ENCODE assay signal across 16 cellular contexts in the genomic region with DNA sequence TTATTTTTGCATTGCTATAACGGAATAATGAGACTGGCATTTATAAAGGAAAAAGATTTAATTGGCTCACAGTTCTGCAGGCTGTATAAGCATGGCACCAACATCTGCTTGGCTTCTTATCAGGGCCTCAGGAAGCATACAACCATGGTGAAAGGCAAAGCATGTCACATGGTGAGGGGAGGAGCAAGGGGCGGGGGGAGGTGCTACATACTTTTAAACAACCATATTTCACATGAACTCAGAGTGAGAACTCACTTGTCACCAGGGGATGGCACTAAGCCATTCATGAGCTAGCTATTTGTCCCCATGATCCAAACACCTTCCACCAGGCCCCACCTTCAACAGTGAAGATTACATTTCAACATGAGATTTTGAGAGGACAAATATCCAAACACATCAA.
DNase-seq lines count a peak whose midpoint lies in the region; ATAC-seq and TF ChIP-seq lines count a peak whose summit lies in the region.
"Had no signal": no experiment of that assay in that cellular context is flagged by ENCODE, and none has a peak within 500 bp of the region (broad histone marks: within the 10 kb centered on the region; RNA-seq: fewer than 3 reads in every experiment).

No MANE protein-coding gene starts in this region.

- TF ChIP-seq EP300 in Ishikawa (IDR thresholded peaks at IDR 0.05; ENCODE audit: borderline replicate concordance): no peak

- H3K4me3 Mint-ChIP-seq in activated naive CD8-positive, alpha-beta T cell treated with anti-CD3 and anti-CD28 coated beads, Interleukin-2, amount 50 U/mL, for 24 hours: no peak overlapping the region
- no peak overlapping the region for H3K4me3 Mint-ChIP-seq in activated naive CD8-positive, alpha-beta T cell treated with anti-CD3 and anti-CD28 coated beads for 36 hours
- H3K4me3 Mint-ChIP-seq in WTC11: no peak overlapping the region
- no peak overlapping the region for H3K4me3 Mint-ChIP-seq in activated T-cell treated with anti-CD3 and anti-CD28 coated beads, Interleukin-2, amount 50 U/mL, for 4 hours
- H3K4me3 Mint-ChIP-seq: stimulated activated memory B cell treated with anti-CD40 and anti-IgM and Interleukin-4, amounts not matched to agents 10 μg/mL and 1 μg/mL and 100 μg/mL, for 72 hours had no signal

- DNase-seq in activated naive CD8-positive, alpha-beta T cell treated with anti-CD3 and anti-CD28 coated beads, Interleukin-2, amount 50 U/mL, for 24 hours: peak; percentile 5
- DNase-seq in activated naive CD8-positive, alpha-beta T cell treated with anti-CD3 and anti-CD28 coated beads for 36 hours: no peak
- peak; percentile 31 for DNase-seq in WTC11 (ENCODE audit: low spot score)
- DNase-seq in stimulated activated naive CD8-positive, alpha-beta T cell treated with anti-CD3 and anti-CD28 coated beads, Interleukin-15, Interleukin-2, amounts not matched to agents 100 U/mL and 50 U/mL, for 24 hours: peak; percentile 13
- no peak for DNase-seq in activated T-cell treated with anti-CD3 and anti-CD28 coated beads, Interleukin-2, amount 50 U/mL, for 4 hours
- DNase-seq in AG08396 (ENCODE audit: low spot score): no peak
- no peak for DNase-seq in effector memory CD4-positive, alpha-beta T cell
- DNase-seq: activated T-cell treated with anti-CD3 and anti-CD28 coated beads for 4 hours, heart right ventricle, mesenchymal stem cell, NCI-H2029 treated with DMSO at 0.1 percent for 48 hours, Peyer's patch, posterior cingulate gyrus had no signal

- H3K36me3 ChIP-seq in effector memory CD4-positive, alpha-beta T cell (ENCODE audit: control insufficient read depth, insufficient read depth, low read length): no peaks in the 10 kb centered on the region
- H3K36me3 ChIP-seq: Peyer's patch had no signal

- H3K4me1 ChIP-seq in effector memory CD4-positive, alpha-beta T cell (ENCODE audit: control insufficient read depth, insufficient read depth, low read length, poor library complexity, severe bottlenecking): no peaks in the 10 kb centered on the region
- H3K4me1 ChIP-seq: heart right ventricle, Peyer's patch had no signal

- no peak overlapping the region for H3K4me3 ChIP-seq in effector memory CD4-positive, alpha-beta T cell (ENCODE audit: insufficient read depth, low read depth, low read length, poor library complexity, severe bottlenecking)
- H3K4me3 ChIP-seq: heart right ventricle, Peyer's patch had no signal

- peak; percentile 7 for ATAC-seq in activated naive CD8-positive, alpha-beta T cell treated with anti-CD3 and anti-CD28 coated beads, Interleukin-2, amount 50 U/mL, for 24 hours
- ATAC-seq in WTC11: peak; percentile 94
- no peak for ATAC-seq in stimulated activated naive CD8-positive, alpha-beta T cell treated with anti-CD3 and anti-CD28 coated beads, Interleukin-15, Interleukin-2, amounts not matched to agents 100 U/mL and 50 U/mL, for 24 hours
- ATAC-seq in activated T-cell treated with anti-CD3 and anti-CD28 coated beads, Interleukin-2, amount 50 U/mL, for 4 hours: no peak
- ATAC-seq: heart right ventricle; stimulated activated memory B cell treated with anti-CD40 and anti-IgM and Interleukin-4, amounts not matched to agents 10 μg/mL and 1 μg/mL and 100 μg/mL, for 72 hours had no signal

- TF ChIP-seq CTCF in WTC11 (IDR thresholded peaks at IDR 0.05): no peak

- H3K4me1 Mint-ChIP-seq in activated naive CD8-positive, alpha-beta T cell treated with anti-CD3 and anti-CD28 coated beads, Interleukin-2, amount 50 U/mL, for 24 hours: no peaks in the 10 kb centered on the region
- no peaks in the 10 kb centered on the region for H3K4me1 Mint-ChIP-seq in activated naive CD8-positive, alpha-beta T cell treated with anti-CD3 and anti-CD28 coated beads for 36 hours
- no peaks in the 10 kb centered on the region for H3K4me1 Mint-ChIP-seq in WTC11
- no peaks in the 10 kb centered on the region for H3K4me1 Mint-ChIP-seq in activated T-cell treated with anti-CD3 and anti-CD28 coated beads, Interleukin-2, amount 50 U/mL, for 4 hours (ENCODE audit: low read depth)
- H3K4me1 Mint-ChIP-seq: stimulated activated memory B cell treated with anti-CD40 and anti-IgM and Interleukin-4, amounts not matched to agents 10 μg/mL and 1 μg/mL and 100 μg/mL, for 72 hours had no signal

- no peaks in the 10 kb centered on the region for H3K9me3 ChIP-seq in effector memory CD4-positive, alpha-beta T cell (ENCODE audit: control insufficient read depth, low read length)
- H3K9me3 ChIP-seq: Peyer's patch had no signal

- H3K27ac Mint-ChIP-seq in activated naive CD8-positive, alpha-beta T cell treated with anti-CD3 and anti-CD28 coated beads, Interleukin-2, amount 50 U/mL, for 24 hours: no peak overlapping the region
- no peak overlapping the region for H3K27ac Mint-ChIP-seq in activated naive CD8-positive, alpha-beta T cell treated with anti-CD3 and anti-CD28 coated beads for 36 hours
- H3K27ac Mint-ChIP-seq in WTC11: no peak overlapping the region
- H3K27ac Mint-ChIP-seq: stimulated activated memory B cell treated with anti-CD40 and anti-IgM and Interleukin-4, amounts not matched to agents 10 μg/mL and 1 μg/mL and 100 μg/mL, for 72 hours had no signal

- H3K36me3 Mint-ChIP-seq in activated naive CD8-positive, alpha-beta T cell treated with anti-CD3 and anti-CD28 coated beads, Interleukin-2, amount 50 U/mL, for 24 hours (ENCODE audit: low read depth): peaks cover 2% of the 10 kb centered on the region
- H3K36me3 Mint-ChIP-seq in activated naive CD8-positive, alpha-beta T cell treated with anti-CD3 and anti-CD28 coated beads for 36 hours: peaks cover 6% of the 10 kb centered on the region
- no peaks in the 10 kb centered on the region for H3K36me3 Mint-ChIP-seq in WTC11
- H3K36me3 Mint-ChIP-seq in activated T-cell treated with anti-CD3 and anti-CD28 coated beads, Interleukin-2, amount 50 U/mL, for 4 hours (ENCODE audit: insufficient read depth): no peaks in the 10 kb centered on the region

- CTCF ChIA-PET in WTC11 (lab: Charles Lee): interaction anchor here (0.7 kb wide), 1 partner anchor 300 kb away, joined by 3 read pairs; no protein-coding TSS in a partner anchor

- H3K9me3 Mint-ChIP-seq in activated naive CD8-positive, alpha-beta T cell treated with anti-CD3 and anti-CD28 coated beads, Interleukin-2, amount 50 U/mL, for 24 hours: no peaks in the 10 kb centered on the region
- no peaks in the 10 kb centered on the region for H3K9me3 Mint-ChIP-seq in activated naive CD8-positive, alpha-beta T cell treated with anti-CD3 and anti-CD28 coated beads for 36 hours
- no peaks in the 10 kb centered on the region for H3K9me3 Mint-ChIP-seq in WTC11
- no peaks in the 10 kb centered on the region for H3K9me3 Mint-ChIP-seq in activated T-cell treated with anti-CD3 and anti-CD28 coated beads, Interleukin-2, amount 50 U/mL, for 4 hours
- H3K9me3 Mint-ChIP-seq: stimulated activated memory B cell treated with anti-CD40 and anti-IgM and Interleukin-4, amounts not matched to agents 10 μg/mL and 1 μg/mL and 100 μg/mL, for 72 hours had no signal

- H3K27ac ChIP-seq in effector memory CD4-positive, alpha-beta T cell (ENCODE audit: insufficient read depth, low read length, poor library complexity, severe bottlenecking): no peak overlapping the region
- H3K27ac ChIP-seq: C4-2B, heart right ventricle, Peyer's patch had no signal

- no peak for TF ChIP-seq RAD21 in Ishikawa (IDR thresholded peaks at IDR 0.05; ENCODE audit: low read depth)

- H3K27me3 ChIP-seq in effector memory CD4-positive, alpha-beta T cell (replicated peaks; ENCODE audit: control insufficient read depth, insufficient read depth, low read length, poor library complexity, severe bottlenecking): no peaks in the 10 kb centered on the region
- H3K27me3 ChIP-seq: heart right ventricle, Peyer's patch had no signal

- POLR2A ChIA-PET in WTC11 (lab: Charles Lee): interaction anchor here (0.6 kb wide), 1 partner anchor 261 kb away, joined by 4 read pairs; no protein-coding TSS in a partner anchor

- H3K27me3 Mint-ChIP-seq in activated naive CD8-positive, alpha-beta T cell treated with anti-CD3 and anti-CD28 coated beads, Interleukin-2, amount 50 U/mL, for 24 hours: no peaks in the 10 kb centered on the region
- no peaks in the 10 kb centered on the region for H3K27me3 Mint-ChIP-seq in activated naive CD8-positive, alpha-beta T cell treated with anti-CD3 and anti-CD28 coated beads for 36 hours
- no peaks in the 10 kb centered on the region for H3K27me3 Mint-ChIP-seq in WTC11 (ENCODE audit: low read depth)
- H3K27me3 Mint-ChIP-seq in activated T-cell treated with anti-CD3 and anti-CD28 coated beads, Interleukin-2, amount 50 U/mL, for 4 hours (ENCODE audit: low read depth): no peaks in the 10 kb centered on the region
- H3K27me3 Mint-ChIP-seq: stimulated activated memory B cell treated with anti-CD40 and anti-IgM and Interleukin-4, amounts not matched to agents 10 μg/mL and 1 μg/mL and 100 μg/mL, for 72 hours had no signal

TF ChIP-seq in Ishikawa, 13 proteins besides CTCF, POLR2A, EP300 and RAD21 (continues in another document):
- TF ChIP-seq NFIC (IDR thresholded peaks at IDR 0.05) (no peak), FOXM1 (IDR thresholded peaks at IDR 0.05; ENCODE audit: borderline replicate concordance, low read depth) (no peak), CREB1 (IDR thresholded peaks at IDR 0.05; ENCODE audit: low read depth) (no peak), YY1 (IDR thresholded peaks at IDR 0.05; ENCODE audit: low read depth) (no peak)

TF ChIP-seq in WTC11, 78 proteins besides CTCF, POLR2A, EP300 and RAD21 (continues in another document):
- peak; percentile 34; the same call in 1 of the 2 replicates for TF ChIP-seq USF2 (CRISPR knock-in tag; IDR thresholded peaks at IDR 0.05)

Comparison
In these comparisons a context has a peak if more than half of its experiments do, and no peak if none do; other contexts are left out.
1. DNase-seq: peak in activated naive CD8-positive, alpha-beta T cell treated with anti-CD3 and anti-CD28 coated beads, Interleukin-2, amount 50 U/mL, for 24 hours (single experiment), WTC11 (single experiment) and stimulated activated naive CD8-positive, alpha-beta T cell treated with anti-CD3 and anti-CD28 coated beads, Interleukin-15, Interleukin-2, amounts not matched to agents 100 U/mL and 50 U/mL, for 24 hours (single experiment); none in activated naive CD8-positive, alpha-beta T cell treated with anti-CD3 and anti-CD28 coated beads for 36 hours (single experiment), activated T-cell treated with anti-CD3 and anti-CD28 coated beads, Interleukin-2, amount 50 U/mL, for 4 hours (single experiment), AG08396 (single experiment) and effector memory CD4-positive, alpha-beta T cell (0 of 3).
2. ATAC-seq: peak in activated naive CD8-positive, alpha-beta T cell treated with anti-CD3 and anti-CD28 coated beads, Interleukin-2, amount 50 U/mL, for 24 hours (single experiment) and WTC11 (single experiment); none in stimulated activated naive CD8-positive, alpha-beta T cell treated with anti-CD3 and anti-CD28 coated beads, Interleukin-15, Interleukin-2, amounts not matched to agents 100 U/mL and 50 U/mL, for 24 hours (single experiment) and activated T-cell treated with anti-CD3 and anti-CD28 coated beads, Interleukin-2, amount 50 U/mL, for 4 hours (0 of 2).